28 cellular contexts compared by ENCODE assay signal in genomic region chr1:37433171-37433570, GRCh38.
"Had no signal": no experiment of that assay in that cellular context is flagged by ENCODE, and none has a peak within 500 bp of the region (broad histone marks: within the 10 kb centered on the region; RNA-seq: fewer than 3 reads in every experiment).

No MANE protein-coding gene starts in this region.

- H3K27ac ChIP-seq: lower lobe of right lung, neural progenitor cell, ovary, prostate gland, skin epidermis, suprapubic skin, thoracic aorta, tibial artery, upper lobe of right lung had no signal

- H3K27ac Mint-ChIP-seq: naive thymus-derived CD8-positive, alpha-beta T cell; nephron; neural progenitor cell; stimulated activated naive CD8-positive, alpha-beta T cell treated with anti-CD3 and anti-CD28 coated beads, Interleukin-15, Interleukin-2, amounts not matched to agents 100 ng/mL and 50 ng/mL, for 24 hours had no signal

- H3K4me1 Mint-ChIP-seq: nephron had no signal

- H3K9me3 Mint-ChIP-seq: naive thymus-derived CD8-positive, alpha-beta T cell; nephron; neural progenitor cell; stimulated activated naive CD8-positive, alpha-beta T cell treated with anti-CD3 and anti-CD28 coated beads, Interleukin-15, Interleukin-2, amounts not matched to agents 100 ng/mL and 50 ng/mL, for 24 hours had no signal

- DNase-seq: islet precursor cell; kidney glomerular epithelial cell; left cardiac atrium; left ventricle myocardium superior; lower lobe of right lung; mammary epithelial cell; mesenchymal stem cell; naive thymus-derived CD8-positive, alpha-beta T cell; ovary; retina; stimulated activated CD4-positive, alpha-beta T cell treated with anti-CD3 and anti-CD28 coated beads, Interleukin-12 subunit alpha, Interleukin-12 subunit beta, amount 100 ng/mL, for 4 hours; stimulated activated CD4-positive, alpha-beta T cell treated with anti-CD3 and anti-CD28 coated beads, Interleukin-15, amount 100 ng/mL, for 24 hours; stimulated activated CD4-positive, alpha-beta T cell treated with anti-CD3 and anti-CD28 coated beads, Interleukin-2, amount 100 ng/mL, for 24 hours; stimulated activated CD4-positive, alpha-beta T cell treated with anti-CD3 and anti-CD28 coated beads, Interleukin-4, amount 100 ng/mL, for 1 hour; stimulated activated naive CD4-positive, alpha-beta T cell; tibial artery; trophoblast cell; upper lobe of right lung had no signal

- H3K27me3 ChIP-seq: neural progenitor cell, ovary had no signal

- ATAC-seq: left cardiac atrium; left lobe of liver; left ventricle myocardium superior; lower lobe of right lung; naive thymus-derived CD8-positive, alpha-beta T cell; right cardiac atrium; sciatic nerve; upper lobe of right lung had no signal

- H3K9me3 ChIP-seq: lower lobe of right lung, ovary, prostate gland, suprapubic skin, thoracic aorta, tibial artery, upper lobe of right lung had no signal

- H3K36me3 Mint-ChIP-seq: naive thymus-derived CD8-positive, alpha-beta T cell; neural progenitor cell had no signal

- H3K4me3 Mint-ChIP-seq: naive thymus-derived CD8-positive, alpha-beta T cell; nephron; neural progenitor cell; stimulated activated naive CD8-positive, alpha-beta T cell treated with anti-CD3 and anti-CD28 coated beads, Interleukin-15, Interleukin-2, amounts not matched to agents 100 ng/mL and 50 ng/mL, for 24 hours had no signal

- H3K4me1 ChIP-seq: lower lobe of right lung, prostate gland, suprapubic skin, tibial artery, upper lobe of right lung had no signal

- H3K4me3 ChIP-seq: lower lobe of right lung, neural progenitor cell, ovary, prostate gland, skin epidermis, suprapubic skin, thoracic aorta, tibial artery, upper lobe of right lung had no signal

- H3K36me3 ChIP-seq: lower lobe of right lung, neural progenitor cell, ovary, prostate gland, suprapubic skin, thoracic aorta, tibial artery, upper lobe of right lung had no signal
